Comparison of ENCODE assay signal across 21 cellular contexts in the genomic region with DNA sequence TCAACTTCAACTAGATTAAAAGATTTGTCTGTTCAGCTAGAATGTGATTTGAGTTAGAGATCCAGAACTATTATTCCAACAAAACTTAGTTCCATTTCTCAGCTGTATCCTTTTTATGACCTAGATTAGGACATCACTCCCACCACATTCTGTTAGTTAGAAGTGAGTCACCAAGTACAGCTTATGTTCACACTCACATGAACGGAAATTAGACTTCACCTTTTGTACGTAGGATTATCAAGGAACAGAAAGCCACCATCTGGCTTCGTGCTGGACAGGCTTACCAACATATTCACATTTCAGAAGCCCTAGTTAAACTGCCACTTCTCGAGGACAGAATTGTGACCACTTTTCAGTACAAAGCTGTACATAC.
DNase-seq lines count a peak whose midpoint lies in the region; ATAC-seq, FAIRE-seq and TF ChIP-seq lines count a peak whose summit lies in the region.
"Had no signal": no experiment of that assay in that cellular context is flagged by ENCODE, and none has a peak within 500 bp of the region (broad histone marks: within the 10 kb centered on the region; RNA-seq: fewer than 3 reads in every experiment).

No MANE protein-coding gene starts in this region.

- H3K4me3 ChIP-seq in epithelial cell of esophagus (ENCODE audit: low read length) = no peak overlapping the region
- H3K4me3 ChIP-seq: GM12878, thoracic aorta had no signal

- no peak for ATAC-seq in GM21515 (IDR thresholded peaks at IDR 0.05; ENCODE audit: unreplicated experiment)
- ATAC-seq: GM12878, left ventricle myocardium superior, Panc1 had no signal

- DNase-seq in DMS53 (lab: John Stamatoyannopoulos, UW) (peak; percentile 8), DMS53 treated with DMSO at 0.1 percent for 48 hours (lab: John Stamatoyannopoulos, UW; ENCODE audit: unreplicated experiment) (no peak), RCC 7860 (ENCODE audit: low spot score) (peak; percentile 9), epithelial cell of esophagus (ENCODE audit: low read depth) (peak; percentile 47), urothelium cell line (ENCODE audit: low spot score) (peak; percentile 11), NCI-H446 (lab: John Stamatoyannopoulos, UW) (no peak), SHP77 (lab: John Stamatoyannopoulos, UW) (no peak)
- DNase-seq: 8988T; activated CD8-positive, alpha-beta memory T cell treated with anti-CD3 and anti-CD28 coated beads for 24 hours; activated gamma-delta T cell; caudate nucleus; hippocampal formation; left ventricle myocardium superior; NCI-H2171 treated with DMSO at 0.1 percent for 48 hours; T-helper 9 cell had no signal

- no peak for TF ChIP-seq CTCF in epithelial cell of esophagus (IDR thresholded peaks at IDR 0.05; ENCODE audit: insufficient read depth, low read depth, low read length, missing control alignments)

- no peak for FAIRE-seq in RCC 7860 (lab: Jason Lieb, UNC)
- FAIRE-seq in urothelium cell line (lab: Jason Lieb, UNC) = no peak
- FAIRE-seq: D721Med, endothelial cell of umbilical vein, GM12878 had no signal

Comparison
In these comparisons a context has a peak if more than half of its experiments do, and no peak if none do; other contexts are left out.
1. DNase-seq: peak in DMS53 (single experiment), RCC 7860 (single experiment), epithelial cell of esophagus (single experiment) and urothelium cell line (single experiment); none in DMS53 treated with DMSO at 0.1 percent for 48 hours (single experiment), NCI-H446 (0 of 2) and SHP77 (0 of 2).